ENCODE assay signal across 18 cellular contexts in the genomic region with DNA sequence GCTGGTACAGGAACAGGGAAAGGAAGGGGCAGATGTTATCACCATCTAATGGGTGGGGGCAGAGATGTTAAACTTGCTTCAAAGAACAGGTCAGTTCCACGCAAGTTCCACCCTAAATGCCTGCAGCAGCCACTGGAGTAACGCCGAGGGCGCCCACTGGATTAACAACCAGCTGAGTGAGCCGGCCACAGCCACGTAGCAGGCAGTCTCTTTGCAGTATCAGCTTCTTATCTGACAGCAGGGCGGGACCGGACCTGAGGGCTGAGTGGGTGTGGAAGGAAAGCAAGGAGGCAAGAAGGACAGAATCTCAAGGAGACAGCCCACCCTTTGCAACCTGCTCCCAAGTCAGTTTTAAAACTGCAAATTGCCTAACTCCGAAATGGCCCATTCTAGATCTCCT. TPM values are rescaled to one million over a fixed set of nuclear protein-coding genes. Genes with fewer than 3 reads are reported as not detected.
DNase-seq lines count a peak whose midpoint lies in the region; ATAC-seq, FAIRE-seq and TF ChIP-seq lines count a peak whose summit lies in the region.
"Had no signal": no experiment of that assay in that cellular context is flagged by ENCODE, and none has a peak within 500 bp of the region (broad histone marks: within the 10 kb centered on the region; RNA-seq: fewer than 3 reads in every experiment).

No MANE protein-coding gene starts in this region.

- H3K36me3 ChIP-seq in K562 (ENCODE audit: control insufficient read depth, insufficient read depth, low read length) (no peaks in the 10 kb centered on the region), stomach (peaks cover 0 to 8% (median 0%) of the 10 kb centered on the region in 4 donors)
- H3K36me3 ChIP-seq: gastrocnemius medialis had no signal

- intact Hi-C loops in K562 (cut with micrococcal nuclease) (no loop called here), left colon (cut with DNase I, micrococcal nuclease) (no loop called here), stomach (cut with DNase I; ENCODE audit: low total_unique reads) (no loop called here)

- CTCF ChIA-PET in K562 (lab: Yijun Ruan, JAX; ENCODE audit: low intra/inter-chr PET ratio), result no interaction called here

- no peaks in the 10 kb centered on the region for H3K79me2 ChIP-seq in K562 (ENCODE audit: control insufficient read depth, insufficient read depth, low read length)

- H3K27ac ChIP-seq in K562 (ENCODE audit: extremely low read depth, low read depth, low read length), result no peak overlapping the region
- peak overlapping the region in 3 of 5 donors; percentile 15 to 43 (median 41) for H3K27ac ChIP-seq in stomach
- H3K27ac ChIP-seq: gastrocnemius medialis had no signal

- no peaks in the 10 kb centered on the region for H4K20me1 ChIP-seq in K562 (replicated peaks; ENCODE audit: control insufficient read depth, insufficient read depth, low read length)

- no peaks in the 10 kb centered on the region for H3K9me1 ChIP-seq in K562 (ENCODE audit: control insufficient read depth, insufficient read depth, low read length)

- no peak for TF ChIP-seq CTCF in K562 (IDR thresholded peaks at IDR 0.05 in 2 of 3, conservative IDR thresholded peaks at IDR 0.05 in 1 of 3; ENCODE audit: insufficient read depth in 2 of 3, low read depth in 1 of 3, low read length in 3 of 3)
- TF ChIP-seq CTCF in stomach (IDR thresholded peaks at IDR 0.05), result no peak

- POLR2A ChIA-PET in K562 (lab: Yijun Ruan, JAX), result no interaction called here

- H3K27me3 ChIP-seq in K562 (ENCODE audit: control insufficient read depth in 2 of 2, insufficient read depth in 2 of 2, low read length in 2 of 2), result peaks cover 0 to 25% of the 10 kb centered on the region in 2 experiments; a peak in 3 of 5 replicates
- H3K27me3 ChIP-seq in stomach, result no peaks in the 10 kb centered on the region
- H3K27me3 ChIP-seq: gastrocnemius medialis had no signal

- DNase-seq in MV-4-11 (lab: John Stamatoyannopoulos, UW) (peak; percentile 16), K562 (ENCODE audit: extremely low read depth in 1 of 4, low spot score in 3 of 4) (peak in 2 of 4 experiments; percentile 10 to 55), left colon (peak; percentile 48 to 66), stomach (peak; percentile 79), DMS114 treated with DMSO at 0.1 percent for 48 hours (lab: John Stamatoyannopoulos, UW; ENCODE audit: unreplicated experiment) (no peak), NK-92 (lab: John Stamatoyannopoulos, UW; ENCODE audit: unreplicated experiment) (no peak)
- DNase-seq: activated CD8-positive, alpha-beta T cell treated with anti-CD3 and anti-CD28 coated beads, Interleukin-2, amount 10 ng/mL, durations not matched to agents 7 days and 5 days; DMS53; gastrocnemius medialis; midbrain; MM.1S; NCI-H2029; NCI-H524 treated with DMSO at 0.1 percent for 48 hours; occipital lobe; stimulated activated CD4-positive, alpha-beta T cell treated with anti-CD3 and anti-CD28 coated beads, Interleukin-2, amount 100 ng/mL, for 48 hours had no signal

- WGBS in K562 (ENCODE audit: insufficient coverage, low coverage, missing lambda C conversion rate), result 4% methylated on average over 9 of the region's 9 CpGs
- 26 to 61% (median 40%) methylated on average over 9 of the region's 9 CpGs for WGBS in stomach, 5 donors

- H3K4me3 ChIP-seq in K562 (no peak overlapping the region), stomach (no peak overlapping the region)
- H3K4me3 ChIP-seq: gastrocnemius medialis had no signal

- H3K9me3 ChIP-seq in K562 (replicated peaks; ENCODE audit: control insufficient read depth, insufficient read depth, low read depth, low read length) (no peaks in the 10 kb centered on the region), stomach (no peaks in the 10 kb centered on the region)
- H3K9me3 ChIP-seq: gastrocnemius medialis had no signal

- H3K9ac ChIP-seq in K562 (ENCODE audit: insufficient read depth in 1 of 2, low read depth in 2 of 2, low read length in 2 of 2), result no peak overlapping the region; a peak in 1 of 4 replicates

- TF ChIP-seq RAD21 in K562 (CRISPR knock-in tag; conservative IDR thresholded peaks at IDR 0.05 in 1 of 2, IDR thresholded peaks at IDR 0.05 in 1 of 2), result no peak

- no peak for FAIRE-seq in K562 (lab: Jason Lieb, UNC)
- FAIRE-seq: endothelial cell of umbilical vein, GM18507 had no signal

- no peak for TF ChIP-seq POLR2A in K562 (conservative IDR thresholded peaks at IDR 0.05)
- no peak for TF ChIP-seq POLR2A in stomach (IDR thresholded peaks at IDR 0.05)

- H3K4me1 ChIP-seq in K562 (replicated peaks in 1 of 2; ENCODE audit: control insufficient read depth in 2 of 2, insufficient read depth in 2 of 2, low read length in 2 of 2), result no peaks in the 10 kb centered on the region; a peak in 1 of 5 replicates
- H3K4me1 ChIP-seq in stomach, result peaks cover 0 to 29% (median 18%) of the 10 kb centered on the region in 4 donors
- H3K4me1 ChIP-seq: gastrocnemius medialis had no signal

- ATAC-seq in K562 (peak; percentile 71), left colon (peak; percentile 98), GM18517 (IDR thresholded peaks at IDR 0.05; ENCODE audit: unreplicated experiment) (no peak)
- ATAC-seq: activated CD8-positive, alpha-beta T cell treated with anti-CD3 and anti-CD28 coated beads, Interleukin-2, amount 10 ng/mL, durations not matched to agents 7 days and 5 days; gastrocnemius medialis had no signal

- in situ Hi-C loops in K562 (cut with MboI), result no loop called here

- BruUV-seq in K562 (replicated peaks; lab: Mats Ljungman, UMichigan), result no TSS peak

- H2AFZ ChIP-seq in K562 (ENCODE audit: low read depth, low read length), result no peak overlapping the region

- no peak overlapping the region for H3K4me2 ChIP-seq in K562 (ENCODE audit: insufficient read depth, low read length)

- no peak for TF ChIP-seq EP300 in K562 (IDR thresholded peaks at IDR 0.05; ENCODE audit: low read length)
- no peak for TF ChIP-seq EP300 in stomach (IDR thresholded peaks at IDR 0.05)

TF ChIP-seq in K562, 482 proteins besides CTCF, POLR2A, EP300 and RAD21 (continues in another document):
- TF ChIP-seq JUND (IDR thresholded peaks at IDR 0.05; ENCODE audit: borderline replicate concordance, low read depth, low read length) (no peak), JUND (tag; IDR thresholded peaks at IDR 0.05; ENCODE audit: borderline replicate concordance, low read depth, low read length) (no peak), CXXC5 (CRISPR knock-in tag; IDR thresholded peaks at IDR 0.05) (no peak), POLR2AphosphoS2 (IDR thresholded peaks at IDR 0.05; ENCODE audit: low read length) (no peak), EHMT2 (IDR thresholded peaks at IDR 0.05) (no peak), CCAR2 (IDR thresholded peaks at IDR 0.05; ENCODE audit: low read depth, low read length) (no peak), CREM (IDR thresholded peaks at IDR 0.05; ENCODE audit: low read depth) (peak; percentile 45; the same call in 1 of the 2 replicates), ZNF175 (CRISPR knock-in tag; IDR thresholded peaks at IDR 0.05; ENCODE audit: low read depth) (no peak), GABPB1 (CRISPR knock-in tag; IDR thresholded peaks at IDR 0.05) (no peak)
- TF ChIP-seq, protein P1, sequence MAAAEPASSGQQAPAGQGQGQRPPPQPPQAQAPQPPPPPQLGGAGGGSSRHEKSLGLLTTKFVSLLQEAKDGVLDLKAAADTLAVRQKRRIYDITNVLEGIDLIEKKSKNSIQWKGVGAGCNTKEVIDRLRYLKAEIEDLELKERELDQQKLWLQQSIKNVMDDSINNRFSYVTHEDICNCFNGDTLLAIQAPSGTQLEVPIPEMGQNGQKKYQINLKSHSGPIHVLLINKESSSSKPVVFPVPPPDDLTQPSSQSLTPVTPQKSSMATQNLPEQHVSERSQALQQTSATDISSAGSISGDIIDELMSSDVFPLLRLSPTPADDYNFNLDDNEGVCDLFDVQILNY (CRISPR knock-in tag; IDR thresholded peaks at IDR 0.05), result no peak

RNA-seq across cellular contexts. Expression of a gene that starts 38.4 kb away (rescaled TPM):
- total RNA-seq in K562 (2011; cell fraction: chromatin; rRNA removed; ENCODE audit: low replicate concordance), result 3.1 and 4.8 TPM in 2 replicates
- total RNA-seq in K562 (2011; cell fraction: nucleolus; rRNA removed), result 1.8 and 2.0 TPM in 2 replicates
- 2.7 and 3.7 TPM in 2 replicates for total RNA-seq in K562 (2011; cell fraction: nucleoplasm; rRNA removed)
- total RNA-seq in K562 (2014; rRNA removed) (0.50 and 2.0 TPM in 2 replicates), K562 (2014; rRNA removed; fragmentation: Illumina TruSeq; extraction: Trizol) (0.35 and 0.36 TPM in 2 replicates), K562 (2015; rRNA removed; fragmentation: Illumina TruSeq; extraction: Trizol) (0.40 and 0.57 TPM in 2 replicates), K562 (2021) (1.3 and 1.7 TPM in 2 replicates), left colon (10 to 100 TPM; 77.0 to 78.3 TPM), stomach (100 to 1,000 TPM in 3 of 5 donors, 10 to 100 TPM in 2; 37.4 to 126 (median 100) TPM)
- polyA plus RNA-seq in K562 (2011; rRNA removed) (0.36 and 0.79 TPM in 2 replicates), K562 (2014; fragmentation: Illumina TruSeq; extraction: Trizol) (0.55 and 0.66 TPM in 2 replicates), K562 (2014; fragmentation: Nextera tagmentation; extraction: Ambion mirVana) (under 1 TPM; 0.07 to 0.39 TPM), K562 (2014; rRNA removed) (0.32 and 0.57 TPM in 2 replicates), stomach (10 to 100 TPM; 12.5 to 38.5 (median 23.0) TPM)
- 0.15 and 0.29 TPM in 2 replicates for polyA plus RNA-seq in K562 (2011; cell fraction: cytosol; rRNA removed)
- 0.24 and 0.34 TPM in 2 replicates for polyA plus RNA-seq in K562 (2011; cell fraction: nucleus; rRNA removed)
- polyA plus RNA-seq in K562 (2012), result 0.59 and 1.4 TPM in 2 replicates
- 0.42 and 0.48 TPM in 2 replicates for polyA minus RNA-seq in K562 (2011; rRNA and poly(A)+ RNA removed)
- polyA minus RNA-seq in K562 (2011; cell fraction: cytosol; rRNA and poly(A)+ RNA removed), result 0.29 and 1.5 TPM in 2 replicates
- polyA minus RNA-seq in K562 (2011; cell fraction: nucleus; rRNA and poly(A)+ RNA removed), result 0.78 and 1.2 TPM in 2 replicates

Comparison
In these comparisons a context has a peak if more than half of its experiments do, and no peak if none do; other contexts are left out.
1. DNase-seq: peak in MV-4-11 (single experiment), left colon (2 of 2) and stomach (single experiment); none in DMS114 treated with DMSO at 0.1 percent for 48 hours (single experiment) and NK-92 (single experiment).
2. RNA of a gene that starts 38.4 kb away (total RNA-seq): 37.4 to 126 TPM in stomach and 77.0 to 78.3 TPM in left colon; 0.35 to 4.8 TPM in K562; every median in the first group is over 4 times any median in the second.